In the genomic region with DNA sequence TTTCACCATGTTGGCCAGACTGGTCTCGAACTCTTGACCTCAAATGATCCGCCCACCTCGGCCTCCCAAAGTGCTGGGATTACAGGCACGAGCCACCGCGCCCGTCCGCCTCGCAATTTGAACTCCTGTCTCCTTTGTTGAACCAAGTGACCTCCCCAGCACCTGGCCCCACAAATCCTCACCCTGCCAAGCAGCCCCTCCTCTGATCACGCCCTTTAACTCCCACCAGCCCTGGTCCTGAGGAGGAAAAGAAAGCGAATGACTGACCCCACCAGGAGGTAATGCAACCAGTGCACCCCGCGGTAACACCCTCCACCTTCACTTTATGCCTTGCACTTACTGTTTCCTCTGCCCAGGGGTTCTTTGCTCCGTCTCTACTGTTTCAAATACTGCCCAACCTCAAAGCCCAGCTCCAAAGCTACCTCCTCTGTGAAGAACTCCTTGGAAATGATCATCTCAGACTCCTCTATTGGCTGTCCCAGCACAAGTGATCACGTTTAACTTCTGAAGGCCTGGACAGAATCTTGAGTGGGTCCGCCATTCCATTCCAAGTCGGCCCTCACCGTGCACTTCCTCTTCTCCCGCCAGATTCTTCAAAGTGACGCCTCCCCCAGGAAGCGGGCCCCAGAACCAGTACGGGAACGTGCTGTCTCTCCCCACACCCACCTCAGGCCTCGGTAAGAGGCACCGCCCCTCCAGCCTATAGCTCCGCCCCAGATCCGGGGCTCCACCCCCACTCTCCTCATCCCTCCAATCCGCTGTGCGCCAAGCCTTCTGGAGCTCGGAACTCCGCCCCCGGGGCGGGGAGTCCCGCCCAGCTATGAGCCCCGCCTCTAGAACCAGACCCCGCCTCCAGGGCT, we compare ENCODE assay signal across 8 cellular contexts. TPM values are rescaled to one million over a fixed set of nuclear protein-coding genes. Genes with fewer than 3 reads are reported as not detected.
DNase-seq lines count a peak whose midpoint lies in the region; ATAC-seq and TF ChIP-seq lines count a peak whose summit lies in the region.

No MANE protein-coding gene starts in this region.

- no peak for TF ChIP-seq POLR2A in breast epithelium (IDR thresholded peaks at IDR 0.05)

- in situ Hi-C loops in KBM-7 (cut with MboI; ENCODE audit: low pct_unique_long_range_greater_than_20kb, low sequenced_read_pairs), result loop anchor here (25.0 kb wide), 1 partner anchor 399 kb away; the partner anchor contains the start of gene NUPR1

- peak; percentile 57 for ATAC-seq in GM19463 (IDR thresholded peaks at IDR 0.05; ENCODE audit: unreplicated experiment)

- TF ChIP-seq CTCF in WERI-Rb-1 (IDR thresholded peaks at IDR 0.05; ENCODE audit: low read depth, low read length) (no peak), breast epithelium (IDR thresholded peaks at IDR 0.05) (no peak)

- peaks cover 39 to 62% (median 47%) of the 10 kb centered on the region in 10 experiments for H3K4me1 ChIP-seq in BLaER1 treated with 17β-estradiol and CSF1 and Interleukin-3, amounts not matched to agents 10 nM and 100 nM
- no peaks in the 10 kb centered on the region for H3K4me1 ChIP-seq in breast epithelium

- H3K36me3 ChIP-seq in BLaER1 treated with 17β-estradiol and CSF1 and Interleukin-3, amounts not matched to agents 10 nM and 100 nM, result peaks cover 0 to 75% (median 65%) of the 10 kb centered on the region in 11 experiments; a peak in 19 of 22 replicates
- H3K36me3 ChIP-seq in WERI-Rb-1 (no peaks in the 10 kb centered on the region), breast epithelium (no peaks in the 10 kb centered on the region)

- intact Hi-C loops in breast epithelium (cut with DNase I; ENCODE audit: low total_unique reads), result no loop called here

- no peaks in the 10 kb centered on the region for H3K27me3 ChIP-seq in BLaER1 treated with 17β-estradiol and CSF1 and Interleukin-3, amounts not matched to agents 10 nM and 100 nM
- H3K27me3 ChIP-seq in WERI-Rb-1 (ENCODE audit: insufficient read depth, low read depth, severe bottlenecking), result no peaks in the 10 kb centered on the region
- H3K27me3 ChIP-seq in breast epithelium, result no peaks in the 10 kb centered on the region

- H4K20me1 ChIP-seq in BLaER1 treated with 17β-estradiol and CSF1 and Interleukin-3, amounts not matched to agents 10 nM and 100 nM, result peaks cover 0 to 41% (median 10%) of the 10 kb centered on the region in 11 experiments; a peak in 12 of 22 replicates

- H3K9ac ChIP-seq in BLaER1 treated with 17β-estradiol and CSF1 and Interleukin-3, amounts not matched to agents 10 nM and 100 nM, result peak overlapping the region in 2 of 11 experiments; percentile 15 to 18; a peak in 2 of 22 replicates

- peak overlapping the region; percentile 43 to 98 (median 89) for H3K4me2 ChIP-seq in BLaER1 treated with 17β-estradiol and CSF1 and Interleukin-3, amounts not matched to agents 10 nM and 100 nM

- H3K27ac ChIP-seq in BLaER1 treated with 17β-estradiol and CSF1 and Interleukin-3, amounts not matched to agents 10 nM and 100 nM, result peak overlapping the region in 8 of 11 experiments; percentile 4 to 60 (median 36); a peak in 12 of 22 replicates
- no peak overlapping the region for H3K27ac ChIP-seq in WERI-Rb-1
- no peak overlapping the region for H3K27ac ChIP-seq in breast epithelium

- H3K9me3 ChIP-seq in BLaER1 treated with 17β-estradiol and CSF1 and Interleukin-3, amounts not matched to agents 10 nM and 100 nM (replicated peaks in 1 of 11), result peaks cover 0 to 6% (median 0%) of the 10 kb centered on the region in 11 experiments; a peak in 2 of 22 replicates
- H3K9me3 ChIP-seq in WERI-Rb-1 (ENCODE audit: severe bottlenecking), result no peaks in the 10 kb centered on the region
- H3K9me3 ChIP-seq in breast epithelium, result no peaks in the 10 kb centered on the region

- peak overlapping the region in 5 of 10 experiments; percentile 4 to 27 (median 26); a peak in 4 of 20 replicates for H3K4me3 ChIP-seq in BLaER1 treated with 17β-estradiol and CSF1 and Interleukin-3, amounts not matched to agents 10 nM and 100 nM
- H3K4me3 ChIP-seq in WERI-Rb-1 (ENCODE audit: low read depth, low read length) (no peak overlapping the region), breast epithelium (peak overlapping the region; percentile 7 to 23 (median 22))

- peak; percentile 99 for DNase-seq in KBM-7
- DNase-seq in WERI-Rb-1, result peak; percentile 39
- peak; percentile 26 to 54 for DNase-seq in breast epithelium (ENCODE audit: low spot score in 2 of 2)
- DNase-seq in inferior parietal cortex (ENCODE audit: extremely low spot score), result peak; percentile 58
- peak; percentile 45 to 82 (median 76) for DNase-seq in stimulated activated CD4-positive, alpha-beta T cell treated with anti-CD3 and anti-CD28 coated beads, Interleukin-1b, Interleukin-23, amount 100 ng/mL, for 24 hours (ENCODE audit: low read depth in 4 of 4, low spot score in 1 of 4)
- DNase-seq in NCI-H2171 (lab: John Stamatoyannopoulos, UW), result no peak

RNA-seq across cellular contexts. Expression of gene CD19, which starts 4.4 kb away (rescaled TPM):
- not detected for total RNA-seq in breast epithelium

RNA-seq across cellular contexts. Expression of gene RABEP2, which starts 11.1 kb away (rescaled TPM):
- total RNA-seq in breast epithelium, result 10 to 100 TPM; 14.2 to 35.1 (median 25.6) TPM

RNA-seq across cellular contexts. Expression of gene NFATC2IP, which starts 14.6 kb away (rescaled TPM):
- total RNA-seq in breast epithelium, result 10 to 100 TPM; 23.2 to 38.1 (median 27.9) TPM

RNA-seq across cellular contexts. Expression of gene SPNS1, which starts 38.4 kb away (rescaled TPM):
- total RNA-seq in breast epithelium, result 10 to 100 TPM; 15.1 to 19.5 (median 17.8) TPM

RNA-seq across cellular contexts. Expression of gene LAT, which starts 48.7 kb away (rescaled TPM):
- 1 to 10 TPM; 4.0 to 8.2 (median 4.3) TPM for total RNA-seq in breast epithelium

Comparison
In these comparisons a context has a peak if more than half of its experiments do, and no peak if none do; other contexts are left out.
1. H3K27ac ChIP-seq: peak in BLaER1 treated with 17β-estradiol and CSF1 and Interleukin-3, amounts not matched to agents 10 nM and 100 nM (8 of 11); none in WERI-Rb-1 (single experiment) and breast epithelium (0 of 2).